1 cellular context compared by ENCODE assay signal in the genomic region with DNA sequence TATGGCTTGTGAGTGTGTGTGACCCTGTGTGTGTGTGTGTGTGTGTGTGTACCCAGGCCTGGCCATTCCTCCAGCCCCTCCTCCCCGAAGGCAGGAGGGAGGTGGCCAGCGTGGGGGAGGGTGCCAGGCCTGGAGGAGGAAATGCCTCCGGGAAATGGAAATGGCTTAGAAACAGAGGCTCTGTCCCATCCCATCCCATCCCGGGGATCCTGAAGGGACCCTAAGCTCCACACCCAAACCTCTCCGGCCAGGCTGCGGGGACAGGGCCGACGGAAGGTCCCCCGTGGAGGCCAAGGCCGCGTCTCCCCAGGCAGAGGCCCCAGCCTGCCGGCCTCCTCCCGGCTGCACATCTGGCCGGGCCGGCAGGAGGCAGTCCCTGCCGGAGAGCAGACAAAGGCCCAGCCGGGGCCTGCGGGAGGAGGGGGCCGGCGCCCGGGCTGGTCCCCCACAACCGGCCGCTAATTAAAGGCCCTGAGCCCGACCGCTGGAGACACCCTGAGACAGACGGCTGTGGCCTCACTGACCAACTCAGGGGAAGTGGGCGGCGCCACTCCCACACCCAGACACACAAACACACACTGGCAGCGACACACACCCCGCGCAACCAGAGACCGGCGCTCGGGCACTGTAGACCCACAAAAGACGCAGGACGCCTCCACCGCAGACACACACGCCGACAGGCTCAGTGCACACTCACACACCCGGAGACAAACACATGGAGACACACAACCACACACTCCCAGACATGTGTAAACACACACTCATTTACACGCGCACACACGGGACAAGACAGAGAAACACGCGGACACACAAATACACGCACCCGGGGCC.
A peak's percentile ranks its signal among the peaks of the same experiment; 100 is the strongest.
TF ChIP-seq lines count a peak whose summit lies in the region.

No MANE protein-coding gene starts in this region.

TF ChIP-seq in HepG2, 621 proteins besides CTCF, POLR2A, EP300 and RAD21 (continues in another document):
- no peak for TF ChIP-seq NONO (IDR thresholded peaks at IDR 0.05)
- 0 out of 2 replicates have a peak, but pooled peaks have one; percentile 15 for TF ChIP-seq NONO (CRISPR knock-in tag; conservative IDR thresholded peaks at IDR 0.05)
- peak; percentile 43; the same call in 1 of the 2 replicates for TF ChIP-seq ZMYM4 (CRISPR knock-in tag; IDR thresholded peaks at IDR 0.05)
- TF ChIP-seq, protein P1, sequence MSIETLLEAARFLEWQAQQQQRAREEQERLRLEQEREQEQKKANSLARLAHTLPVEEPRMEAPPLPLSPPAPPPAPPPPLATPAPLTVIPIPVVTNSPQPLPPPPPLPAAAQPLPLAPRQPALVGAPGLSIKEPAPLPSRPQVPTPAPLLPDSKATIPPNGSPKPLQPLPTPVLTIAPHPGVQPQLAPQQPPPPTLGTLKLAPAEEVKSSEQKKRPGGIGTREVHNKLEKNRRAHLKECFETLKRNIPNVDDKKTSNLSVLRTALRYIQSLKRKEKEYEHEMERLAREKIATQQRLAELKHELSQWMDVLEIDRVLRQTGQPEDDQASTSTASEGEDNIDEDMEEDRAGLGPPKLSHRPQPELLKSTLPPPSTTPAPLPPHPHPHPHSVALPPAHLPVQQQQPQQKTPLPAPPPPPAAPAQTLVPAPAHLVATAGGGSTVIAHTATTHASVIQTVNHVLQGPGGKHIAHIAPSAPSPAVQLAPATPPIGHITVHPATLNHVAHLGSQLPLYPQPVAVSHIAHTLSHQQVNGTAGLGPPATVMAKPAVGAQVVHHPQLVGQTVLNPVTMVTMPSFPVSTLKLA (IDR thresholded peaks at IDR 0.05): peak; percentile 80
- 0 out of 2 replicates have a peak, but pooled peaks have one; percentile 44 for TF ChIP-seq CHD4 (IDR thresholded peaks at IDR 0.05; ENCODE audit: borderline replicate concordance, low read length)
- TF ChIP-seq RBM39 (IDR thresholded peaks at IDR 0.05; ENCODE audit: low read depth, low read length, poor library complexity, severe bottlenecking): no peak
- no peak for TF ChIP-seq NR3C1 (CRISPR knock-in tag; IDR thresholded peaks at IDR 0.05)
- TF ChIP-seq ATF7-NPFF (CRISPR knock-in tag; IDR thresholded peaks at IDR 0.05; ENCODE audit: low read depth): peak; percentile 49; the same call in 1 of the 2 replicates
- no peak for TF ChIP-seq SMYD3 (CRISPR knock-in tag; IDR thresholded peaks at IDR 0.05)
- TF ChIP-seq MTF1 (CRISPR knock-in tag; IDR thresholded peaks at IDR 0.05): no peak
- TF ChIP-seq, protein P2, sequence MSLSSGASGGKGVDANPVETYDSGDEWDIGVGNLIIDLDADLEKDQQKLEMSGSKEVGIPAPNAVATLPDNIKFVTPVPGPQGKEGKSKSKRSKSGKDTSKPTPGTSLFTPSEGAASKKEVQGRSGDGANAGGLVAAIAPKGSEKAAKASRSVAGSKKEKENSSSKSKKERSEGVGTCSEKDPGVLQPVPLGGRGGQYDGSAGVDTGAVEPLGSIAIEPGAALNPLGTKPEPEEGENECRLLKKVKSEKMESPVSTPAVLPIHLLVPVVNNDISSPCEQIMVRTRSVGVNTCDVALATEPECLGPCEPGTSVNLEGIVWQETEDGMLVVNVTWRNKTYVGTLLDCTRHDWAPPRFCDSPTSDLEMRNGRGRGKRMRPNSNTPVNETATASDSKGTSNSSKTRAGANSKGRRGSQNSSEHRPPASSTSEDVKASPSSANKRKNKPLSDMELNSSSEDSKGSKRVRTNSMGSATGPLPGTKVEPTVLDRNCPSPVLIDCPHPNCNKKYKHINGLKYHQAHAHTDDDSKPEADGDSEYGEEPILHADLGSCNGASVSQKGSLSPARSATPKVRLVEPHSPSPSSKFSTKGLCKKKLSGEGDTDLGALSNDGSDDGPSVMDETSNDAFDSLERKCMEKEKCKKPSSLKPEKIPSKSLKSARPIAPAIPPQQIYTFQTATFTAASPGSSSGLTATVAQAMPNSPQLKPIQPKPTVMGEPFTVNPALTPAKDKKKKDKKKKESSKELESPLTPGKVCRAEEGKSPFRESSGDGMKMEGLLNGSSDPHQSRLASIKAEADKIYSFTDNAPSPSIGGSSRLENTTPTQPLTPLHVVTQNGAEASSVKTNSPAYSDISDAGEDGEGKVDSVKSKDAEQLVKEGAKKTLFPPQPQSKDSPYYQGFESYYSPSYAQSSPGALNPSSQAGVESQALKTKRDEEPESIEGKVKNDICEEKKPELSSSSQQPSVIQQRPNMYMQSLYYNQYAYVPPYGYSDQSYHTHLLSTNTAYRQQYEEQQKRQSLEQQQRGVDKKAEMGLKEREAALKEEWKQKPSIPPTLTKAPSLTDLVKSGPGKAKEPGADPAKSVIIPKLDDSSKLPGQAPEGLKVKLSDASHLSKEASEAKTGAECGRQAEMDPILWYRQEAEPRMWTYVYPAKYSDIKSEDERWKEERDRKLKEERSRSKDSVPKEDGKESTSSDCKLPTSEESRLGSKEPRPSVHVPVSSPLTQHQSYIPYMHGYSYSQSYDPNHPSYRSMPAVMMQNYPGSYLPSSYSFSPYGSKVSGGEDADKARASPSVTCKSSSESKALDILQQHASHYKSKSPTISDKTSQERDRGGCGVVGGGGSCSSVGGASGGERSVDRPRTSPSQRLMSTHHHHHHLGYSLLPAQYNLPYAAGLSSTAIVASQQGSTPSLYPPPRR (CRISPR knock-in tag; IDR thresholded peaks at IDR 0.05; ENCODE audit: borderline replicate concordance): peak; percentile 42
- TF ChIP-seq, protein P3, sequence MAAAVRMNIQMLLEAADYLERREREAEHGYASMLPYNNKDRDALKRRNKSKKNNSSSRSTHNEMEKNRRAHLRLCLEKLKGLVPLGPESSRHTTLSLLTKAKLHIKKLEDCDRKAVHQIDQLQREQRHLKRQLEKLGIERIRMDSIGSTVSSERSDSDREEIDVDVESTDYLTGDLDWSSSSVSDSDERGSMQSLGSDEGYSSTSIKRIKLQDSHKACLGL (CRISPR knock-in tag; IDR thresholded peaks at IDR 0.05): peak; percentile 31; the same call in 1 of the 2 replicates
- TF ChIP-seq, protein P4, sequence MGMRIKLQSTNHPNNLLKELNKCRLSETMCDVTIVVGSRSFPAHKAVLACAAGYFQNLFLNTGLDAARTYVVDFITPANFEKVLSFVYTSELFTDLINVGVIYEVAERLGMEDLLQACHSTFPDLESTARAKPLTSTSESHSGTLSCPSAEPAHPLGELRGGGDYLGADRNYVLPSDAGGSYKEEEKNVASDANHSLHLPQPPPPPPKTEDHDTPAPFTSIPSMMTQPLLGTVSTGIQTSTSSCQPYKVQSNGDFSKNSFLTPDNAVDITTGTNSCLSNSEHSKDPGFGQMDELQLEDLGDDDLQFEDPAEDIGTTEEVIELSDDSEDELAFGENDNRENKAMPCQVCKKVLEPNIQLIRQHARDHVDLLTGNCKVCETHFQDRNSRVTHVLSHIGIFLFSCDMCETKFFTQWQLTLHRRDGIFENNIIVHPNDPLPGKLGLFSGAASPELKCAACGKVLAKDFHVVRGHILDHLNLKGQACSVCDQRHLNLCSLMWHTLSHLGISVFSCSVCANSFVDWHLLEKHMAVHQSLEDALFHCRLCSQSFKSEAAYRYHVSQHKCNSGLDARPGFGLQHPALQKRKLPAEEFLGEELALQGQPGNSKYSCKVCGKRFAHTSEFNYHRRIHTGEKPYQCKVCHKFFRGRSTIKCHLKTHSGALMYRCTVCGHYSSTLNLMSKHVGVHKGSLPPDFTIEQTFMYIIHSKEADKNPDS (CRISPR knock-in tag; IDR thresholded peaks at IDR 0.05): peak; percentile 69; the same call in 1 of the 2 replicates
- TF ChIP-seq RARG (CRISPR knock-in tag; IDR thresholded peaks at IDR 0.05; ENCODE audit: low read depth): no peak
- no peak for TF ChIP-seq NR2F6 (IDR thresholded peaks at IDR 0.05)
- 0 out of 2 replicates have a peak, but pooled peaks have one; percentile 6 for TF ChIP-seq NR2F6 (CRISPR knock-in tag; IDR thresholded peaks at IDR 0.05)
- no peak for TF ChIP-seq ZC3H13 (CRISPR knock-in tag; IDR thresholded peaks at IDR 0.05)
- TF ChIP-seq, protein P5, sequence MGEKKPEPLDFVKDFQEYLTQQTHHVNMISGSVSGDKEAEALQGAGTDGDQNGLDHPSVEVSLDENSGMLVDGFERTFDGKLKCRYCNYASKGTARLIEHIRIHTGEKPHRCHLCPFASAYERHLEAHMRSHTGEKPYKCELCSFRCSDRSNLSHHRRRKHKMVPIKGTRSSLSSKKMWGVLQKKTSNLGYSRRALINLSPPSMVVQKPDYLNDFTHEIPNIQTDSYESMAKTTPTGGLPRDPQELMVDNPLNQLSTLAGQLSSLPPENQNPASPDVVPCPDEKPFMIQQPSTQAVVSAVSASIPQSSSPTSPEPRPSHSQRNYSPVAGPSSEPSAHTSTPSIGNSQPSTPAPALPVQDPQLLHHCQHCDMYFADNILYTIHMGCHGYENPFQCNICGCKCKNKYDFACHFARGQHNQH (CRISPR knock-in tag; IDR thresholded peaks at IDR 0.05): peak; percentile 54; the same call in 1 of the 2 replicates
- no peak for TF ChIP-seq NCOA1 (CRISPR knock-in tag; IDR thresholded peaks at IDR 0.05)
- TF ChIP-seq, protein P6, sequence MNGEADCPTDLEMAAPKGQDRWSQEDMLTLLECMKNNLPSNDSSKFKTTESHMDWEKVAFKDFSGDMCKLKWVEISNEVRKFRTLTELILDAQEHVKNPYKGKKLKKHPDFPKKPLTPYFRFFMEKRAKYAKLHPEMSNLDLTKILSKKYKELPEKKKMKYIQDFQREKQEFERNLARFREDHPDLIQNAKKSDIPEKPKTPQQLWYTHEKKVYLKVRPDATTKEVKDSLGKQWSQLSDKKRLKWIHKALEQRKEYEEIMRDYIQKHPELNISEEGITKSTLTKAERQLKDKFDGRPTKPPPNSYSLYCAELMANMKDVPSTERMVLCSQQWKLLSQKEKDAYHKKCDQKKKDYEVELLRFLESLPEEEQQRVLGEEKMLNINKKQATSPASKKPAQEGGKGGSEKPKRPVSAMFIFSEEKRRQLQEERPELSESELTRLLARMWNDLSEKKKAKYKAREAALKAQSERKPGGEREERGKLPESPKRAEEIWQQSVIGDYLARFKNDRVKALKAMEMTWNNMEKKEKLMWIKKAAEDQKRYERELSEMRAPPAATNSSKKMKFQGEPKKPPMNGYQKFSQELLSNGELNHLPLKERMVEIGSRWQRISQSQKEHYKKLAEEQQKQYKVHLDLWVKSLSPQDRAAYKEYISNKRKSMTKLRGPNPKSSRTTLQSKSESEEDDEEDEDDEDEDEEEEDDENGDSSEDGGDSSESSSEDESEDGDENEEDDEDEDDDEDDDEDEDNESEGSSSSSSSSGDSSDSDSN (CRISPR knock-in tag; IDR thresholded peaks at IDR 0.05): peak; percentile 88
- TF ChIP-seq, protein P7, sequence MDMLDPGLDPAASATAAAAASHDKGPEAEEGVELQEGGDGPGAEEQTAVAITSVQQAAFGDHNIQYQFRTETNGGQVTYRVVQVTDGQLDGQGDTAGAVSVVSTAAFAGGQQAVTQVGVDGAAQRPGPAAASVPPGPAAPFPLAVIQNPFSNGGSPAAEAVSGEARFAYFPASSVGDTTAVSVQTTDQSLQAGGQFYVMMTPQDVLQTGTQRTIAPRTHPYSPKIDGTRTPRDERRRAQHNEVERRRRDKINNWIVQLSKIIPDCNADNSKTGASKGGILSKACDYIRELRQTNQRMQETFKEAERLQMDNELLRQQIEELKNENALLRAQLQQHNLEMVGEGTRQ (IDR thresholded peaks at IDR 0.05; ENCODE audit: low read depth, low read length): no peak
- TF ChIP-seq, protein P7 (CRISPR knock-in tag; IDR thresholded peaks at IDR 0.05; ENCODE audit: borderline replicate concordance): no peak; the same call in 1 of the 2 replicates
- TF ChIP-seq NCOA2 (CRISPR knock-in tag; IDR thresholded peaks at IDR 0.05): 0 out of 2 replicates have a peak, but pooled peaks have one; percentile 19
- TF ChIP-seq SAFB2 (CRISPR knock-in tag; IDR thresholded peaks at IDR 0.05; ENCODE audit: borderline replicate concordance, low read depth): peak; percentile 70; the same call in 1 of the 2 replicates
- TF ChIP-seq HNRNPLL (IDR thresholded peaks at IDR 0.05; ENCODE audit: low read depth, low read length, poor library complexity, severe bottlenecking): peak; percentile 18
- TF ChIP-seq GATAD1 (CRISPR knock-in tag; IDR thresholded peaks at IDR 0.05): peak; percentile 17; the same call in 1 of the 2 replicates
- peak; percentile 44; the same call in 1 of the 2 replicates for TF ChIP-seq DMAP1 (CRISPR knock-in tag; IDR thresholded peaks at IDR 0.05)
- TF ChIP-seq KAT7 (CRISPR knock-in tag; IDR thresholded peaks at IDR 0.05; ENCODE audit: borderline replicate concordance): peak; percentile 21; the same call in 1 of the 2 replicates
- 0 out of 2 replicates have a peak, but pooled peaks have one; percentile 3 for TF ChIP-seq STAG1 (CRISPR knock-in tag; IDR thresholded peaks at IDR 0.05)
- TF ChIP-seq SPEN (CRISPR knock-in tag; IDR thresholded peaks at IDR 0.05; ENCODE audit: low read depth): peak; percentile 47; the same call in 1 of the 2 replicates
- TF ChIP-seq, protein P8, sequence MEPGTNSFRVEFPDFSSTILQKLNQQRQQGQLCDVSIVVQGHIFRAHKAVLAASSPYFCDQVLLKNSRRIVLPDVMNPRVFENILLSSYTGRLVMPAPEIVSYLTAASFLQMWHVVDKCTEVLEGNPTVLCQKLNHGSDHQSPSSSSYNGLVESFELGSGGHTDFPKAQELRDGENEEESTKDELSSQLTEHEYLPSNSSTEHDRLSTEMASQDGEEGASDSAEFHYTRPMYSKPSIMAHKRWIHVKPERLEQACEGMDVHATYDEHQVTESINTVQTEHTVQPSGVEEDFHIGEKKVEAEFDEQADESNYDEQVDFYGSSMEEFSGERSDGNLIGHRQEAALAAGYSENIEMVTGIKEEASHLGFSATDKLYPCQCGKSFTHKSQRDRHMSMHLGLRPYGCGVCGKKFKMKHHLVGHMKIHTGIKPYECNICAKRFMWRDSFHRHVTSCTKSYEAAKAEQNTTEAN (CRISPR knock-in tag; conservative IDR thresholded peaks at IDR 0.05): peak; percentile 66; the same call in 1 of the 2 replicates
- TF ChIP-seq, protein P9, sequence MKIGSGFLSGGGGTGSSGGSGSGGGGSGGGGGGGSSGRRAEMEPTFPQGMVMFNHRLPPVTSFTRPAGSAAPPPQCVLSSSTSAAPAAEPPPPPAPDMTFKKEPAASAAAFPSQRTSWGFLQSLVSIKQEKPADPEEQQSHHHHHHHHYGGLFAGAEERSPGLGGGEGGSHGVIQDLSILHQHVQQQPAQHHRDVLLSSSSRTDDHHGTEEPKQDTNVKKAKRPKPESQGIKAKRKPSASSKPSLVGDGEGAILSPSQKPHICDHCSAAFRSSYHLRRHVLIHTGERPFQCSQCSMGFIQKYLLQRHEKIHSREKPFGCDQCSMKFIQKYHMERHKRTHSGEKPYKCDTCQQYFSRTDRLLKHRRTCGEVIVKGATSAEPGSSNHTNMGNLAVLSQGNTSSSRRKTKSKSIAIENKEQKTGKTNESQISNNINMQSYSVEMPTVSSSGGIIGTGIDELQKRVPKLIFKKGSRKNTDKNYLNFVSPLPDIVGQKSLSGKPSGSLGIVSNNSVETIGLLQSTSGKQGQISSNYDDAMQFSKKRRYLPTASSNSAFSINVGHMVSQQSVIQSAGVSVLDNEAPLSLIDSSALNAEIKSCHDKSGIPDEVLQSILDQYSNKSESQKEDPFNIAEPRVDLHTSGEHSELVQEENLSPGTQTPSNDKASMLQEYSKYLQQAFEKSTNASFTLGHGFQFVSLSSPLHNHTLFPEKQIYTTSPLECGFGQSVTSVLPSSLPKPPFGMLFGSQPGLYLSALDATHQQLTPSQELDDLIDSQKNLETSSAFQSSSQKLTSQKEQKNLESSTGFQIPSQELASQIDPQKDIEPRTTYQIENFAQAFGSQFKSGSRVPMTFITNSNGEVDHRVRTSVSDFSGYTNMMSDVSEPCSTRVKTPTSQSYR (CRISPR knock-in tag; IDR thresholded peaks at IDR 0.05; ENCODE audit: borderline replicate concordance): peak; percentile 58; the same call in 1 of the 2 replicates
